In the genomic region with DNA sequence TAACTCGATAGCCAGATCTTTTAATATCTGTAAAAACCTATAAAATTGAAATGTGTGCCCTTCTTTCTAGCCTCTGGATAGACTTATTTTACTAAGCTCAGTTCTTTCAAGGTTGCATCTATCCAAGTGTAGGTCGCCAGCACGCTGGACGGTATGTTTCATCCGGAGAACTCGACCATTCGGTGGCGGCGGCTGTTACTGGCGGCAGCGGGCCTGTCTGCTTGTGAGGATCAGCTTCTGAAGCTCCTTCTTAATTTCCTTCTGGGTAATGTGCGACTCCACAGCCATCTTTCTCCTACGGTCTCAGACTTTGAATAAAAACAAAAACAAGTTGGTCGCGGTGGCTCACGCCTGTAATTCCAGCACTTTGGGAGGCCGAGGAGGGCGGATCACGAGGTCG, we compare ENCODE assay signal across 1 cellular context.
TF ChIP-seq lines count a peak whose summit lies in the region.

No MANE protein-coding gene starts in this region.

TF ChIP-seq in K562, 482 proteins besides CTCF, POLR2A, EP300 and RAD21 (continued from another document):
- TF ChIP-seq, protein P1, sequence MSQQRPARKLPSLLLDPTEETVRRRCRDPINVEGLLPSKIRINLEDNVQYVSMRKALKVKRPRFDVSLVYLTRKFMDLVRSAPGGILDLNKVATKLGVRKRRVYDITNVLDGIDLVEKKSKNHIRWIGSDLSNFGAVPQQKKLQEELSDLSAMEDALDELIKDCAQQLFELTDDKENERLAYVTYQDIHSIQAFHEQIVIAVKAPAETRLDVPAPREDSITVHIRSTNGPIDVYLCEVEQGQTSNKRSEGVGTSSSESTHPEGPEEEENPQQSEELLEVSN (IDR thresholded peaks at IDR 0.05; ENCODE audit: borderline replicate concordance in 1 of 2, extremely low read depth in 1 of 2, insufficient read depth in 1 of 2, insufficient read length in 1 of 2, low read depth in 1 of 2, low read length in 1 of 2, poor library complexity in 1 of 2, severe bottlenecking in 1 of 2): no peak
